ENCODE assay signal across 10 cellular contexts in genomic region chr1:3612123-3612522, GRCh38. TPM values are rescaled to one million over a fixed set of nuclear protein-coding genes. Genes with fewer than 3 reads are reported as not detected.
DNase-seq lines count a peak whose midpoint lies in the region; ATAC-seq and TF ChIP-seq lines count a peak whose summit lies in the region.
"Had no signal": no experiment of that assay in that cellular context is flagged by ENCODE, and none has a peak within 500 bp of the region (broad histone marks: within the 10 kb centered on the region; RNA-seq: fewer than 3 reads in every experiment).

No MANE protein-coding gene starts in this region.

- no TSS peak for BruUV-seq in Panc1 (replicated peaks; lab: Mats Ljungman, UMichigan)

- CTCF ChIA-PET in activated CD8-positive, alpha-beta T cell treated with anti-CD3 and anti-CD28 coated beads for 36 hours (lab: Charles Lee), result no interaction called here
- CTCF ChIA-PET in activated CD8-positive, alpha-beta T cell treated with anti-CD3 and anti-CD28 coated beads, Interleukin-2, amount 10 ng/mL, durations not matched to agents 7 days and 5 days (lab: Charles Lee), result interaction anchor here (1.0 kb wide), 1 partner anchor 47 kb away, joined by 3 read pairs; no protein-coding TSS in a partner anchor
- CTCF ChIA-PET in Panc1 (lab: Charles Lee), result no interaction called here

- DNase-seq in activated CD8-positive, alpha-beta T cell treated with anti-CD3 and anti-CD28 coated beads for 36 hours, result no peak
- DNase-seq in activated CD8-positive, alpha-beta T cell treated with anti-CD3 and anti-CD28 coated beads, Interleukin-2, amount 10 ng/mL, durations not matched to agents 7 days and 5 days, result no peak
- DNase-seq in Panc1 (ENCODE audit: low read depth, low spot score) (no peak), hepatocyte (ENCODE audit: low spot score) (no peak)
- no peak for DNase-seq in stimulated activated effector memory CD8-positive, alpha-beta T cell treated with anti-CD3 and anti-CD28 coated beads, Interleukin-12 subunit alpha, Interleukin-12 subunit beta, amount 100 ng/mL, for 72 hours (ENCODE audit: low spot score in 2 of 2)
- DNase-seq in stimulated activated CD4-positive, alpha-beta T cell treated with anti-CD3 and anti-CD28 coated beads, Interleukin-4, amount 100 ng/mL, for 4 hours, result no peak
- DNase-seq: esophagus squamous epithelium had no signal

- H4K20me1 ChIP-seq in hepatocyte (ENCODE audit: insufficient read depth, poor library complexity, severe bottlenecking), result peaks cover 5% of the 10 kb centered on the region

- in situ Hi-C loops in Panc1 (cut with HindIII; ENCODE audit: low pct_unique_long_range_greater_than_20kb, low sequenced_read_pairs), result no loop called here

- H3K9me3 Mint-ChIP-seq in activated CD8-positive, alpha-beta T cell treated with anti-CD3 and anti-CD28 coated beads for 36 hours, result no peaks in the 10 kb centered on the region
- H3K9me3 Mint-ChIP-seq in activated CD8-positive, alpha-beta T cell treated with anti-CD3 and anti-CD28 coated beads, Interleukin-2, amount 10 ng/mL, durations not matched to agents 7 days and 5 days (ENCODE audit: insufficient read depth), result no peaks in the 10 kb centered on the region
- no peaks in the 10 kb centered on the region for H3K9me3 Mint-ChIP-seq in stimulated activated effector memory CD8-positive, alpha-beta T cell treated with anti-CD3 and anti-CD28 coated beads, Interleukin-12 subunit alpha, Interleukin-12 subunit beta, amount 100 ng/mL, for 72 hours

- 83% methylated on average over 7 of the region's 7 CpGs for WGBS in hepatocyte (ENCODE audit: low lambda C conversion rate, missing lambda C conversion rate)

- H3K4me1 ChIP-seq in Panc1 (ENCODE audit: control insufficient read depth, insufficient read depth, low read length) (peaks cover 28% of the 10 kb centered on the region), hepatocyte (ENCODE audit: insufficient read depth) (peaks cover 56% of the 10 kb centered on the region)

- no peak for ATAC-seq in activated CD8-positive, alpha-beta T cell treated with anti-CD3 and anti-CD28 coated beads for 36 hours
- no peak for ATAC-seq in activated CD8-positive, alpha-beta T cell treated with anti-CD3 and anti-CD28 coated beads, Interleukin-2, amount 10 ng/mL, durations not matched to agents 7 days and 5 days
- ATAC-seq in Panc1 (no peak), GM21360 (IDR thresholded peaks at IDR 0.05; ENCODE audit: unreplicated experiment) (no peak), HG02588 (IDR thresholded peaks at IDR 0.05; ENCODE audit: unreplicated experiment) (no peak)
- no peak for ATAC-seq in stimulated activated effector memory CD8-positive, alpha-beta T cell treated with anti-CD3 and anti-CD28 coated beads, Interleukin-12 subunit alpha, Interleukin-12 subunit beta, amount 100 ng/mL, for 72 hours

- H3K27ac Mint-ChIP-seq in activated CD8-positive, alpha-beta T cell treated with anti-CD3 and anti-CD28 coated beads for 36 hours, result no peak overlapping the region
- H3K27ac Mint-ChIP-seq in activated CD8-positive, alpha-beta T cell treated with anti-CD3 and anti-CD28 coated beads, Interleukin-2, amount 10 ng/mL, durations not matched to agents 7 days and 5 days, result no peak overlapping the region
- no peak overlapping the region for H3K27ac Mint-ChIP-seq in stimulated activated effector memory CD8-positive, alpha-beta T cell treated with anti-CD3 and anti-CD28 coated beads, Interleukin-12 subunit alpha, Interleukin-12 subunit beta, amount 100 ng/mL, for 72 hours

- peak overlapping the region; percentile 98 for H3K4me2 ChIP-seq in hepatocyte

- peaks cover 11% of the 10 kb centered on the region for H3K27me3 Mint-ChIP-seq in activated CD8-positive, alpha-beta T cell treated with anti-CD3 and anti-CD28 coated beads for 36 hours
- peaks cover 27% of the 10 kb centered on the region for H3K27me3 Mint-ChIP-seq in activated CD8-positive, alpha-beta T cell treated with anti-CD3 and anti-CD28 coated beads, Interleukin-2, amount 10 ng/mL, durations not matched to agents 7 days and 5 days (ENCODE audit: low read depth)

- H3K36me3 ChIP-seq in Panc1 (ENCODE audit: control insufficient read depth, insufficient read depth, low read length), result no peaks in the 10 kb centered on the region
- no peaks in the 10 kb centered on the region for H3K36me3 ChIP-seq in hepatocyte (replicated peaks; ENCODE audit: insufficient read depth, low read depth)
- H3K36me3 ChIP-seq: esophagus squamous epithelium had no signal

- H2AFZ ChIP-seq in hepatocyte, result no peak overlapping the region

- no peak for TF ChIP-seq CTCF in activated CD8-positive, alpha-beta T cell treated with anti-CD3 and anti-CD28 coated beads for 36 hours (IDR thresholded peaks at IDR 0.05)
- TF ChIP-seq CTCF in Panc1 (IDR thresholded peaks at IDR 0.05), result no peak
- TF ChIP-seq CTCF in hepatocyte (IDR thresholded peaks at IDR 0.05; ENCODE audit: poor library complexity), result no peak

- H3K36me3 Mint-ChIP-seq in activated CD8-positive, alpha-beta T cell treated with anti-CD3 and anti-CD28 coated beads for 36 hours (ENCODE audit: low read depth), result no peaks in the 10 kb centered on the region
- no peaks in the 10 kb centered on the region for H3K36me3 Mint-ChIP-seq in activated CD8-positive, alpha-beta T cell treated with anti-CD3 and anti-CD28 coated beads, Interleukin-2, amount 10 ng/mL, durations not matched to agents 7 days and 5 days (ENCODE audit: low read depth)
- H3K36me3 Mint-ChIP-seq in stimulated activated effector memory CD8-positive, alpha-beta T cell treated with anti-CD3 and anti-CD28 coated beads, Interleukin-12 subunit alpha, Interleukin-12 subunit beta, amount 100 ng/mL, for 72 hours, result no peaks in the 10 kb centered on the region

- H3K4me3 ChIP-seq in Panc1 (ENCODE audit: low read depth in 2 of 2, low read length in 2 of 2) (peak overlapping the region; percentile 27 to 33), hepatocyte (no peak overlapping the region)

- H3K4me1 Mint-ChIP-seq in activated CD8-positive, alpha-beta T cell treated with anti-CD3 and anti-CD28 coated beads for 36 hours (ENCODE audit: low read depth), result peaks cover 4% of the 10 kb centered on the region
- H3K4me1 Mint-ChIP-seq in activated CD8-positive, alpha-beta T cell treated with anti-CD3 and anti-CD28 coated beads, Interleukin-2, amount 10 ng/mL, durations not matched to agents 7 days and 5 days (ENCODE audit: low read depth), result peaks cover 2% of the 10 kb centered on the region
- H3K4me1 Mint-ChIP-seq in stimulated activated effector memory CD8-positive, alpha-beta T cell treated with anti-CD3 and anti-CD28 coated beads, Interleukin-12 subunit alpha, Interleukin-12 subunit beta, amount 100 ng/mL, for 72 hours, result peaks cover 5% of the 10 kb centered on the region

- no peaks in the 10 kb centered on the region for H3K9me2 ChIP-seq in hepatocyte (replicated peaks; ENCODE audit: insufficient read depth)

- no peak overlapping the region for H3K27ac ChIP-seq in Panc1 (ENCODE audit: low read length)
- H3K27ac ChIP-seq in hepatocyte, result peak overlapping the region; percentile 60
- H3K27ac ChIP-seq: esophagus squamous epithelium had no signal

- peak overlapping the region; percentile 53 for H3K4me3 Mint-ChIP-seq in activated CD8-positive, alpha-beta T cell treated with anti-CD3 and anti-CD28 coated beads for 36 hours
- H3K4me3 Mint-ChIP-seq in activated CD8-positive, alpha-beta T cell treated with anti-CD3 and anti-CD28 coated beads, Interleukin-2, amount 10 ng/mL, durations not matched to agents 7 days and 5 days, result no peak overlapping the region
- peak overlapping the region; percentile 75 for H3K4me3 Mint-ChIP-seq in stimulated activated effector memory CD8-positive, alpha-beta T cell treated with anti-CD3 and anti-CD28 coated beads, Interleukin-12 subunit alpha, Interleukin-12 subunit beta, amount 100 ng/mL, for 72 hours

- peaks cover 13% of the 10 kb centered on the region for H3K79me2 ChIP-seq in hepatocyte

- H3K27me3 ChIP-seq in Panc1 (ENCODE audit: control insufficient read depth, insufficient read depth, low read length) (no peaks in the 10 kb centered on the region), hepatocyte (no peaks in the 10 kb centered on the region)

- POLR2A ChIA-PET in activated CD8-positive, alpha-beta T cell treated with anti-CD3 and anti-CD28 coated beads for 36 hours (lab: Charles Lee), result no interaction called here
- POLR2A ChIA-PET in activated CD8-positive, alpha-beta T cell treated with anti-CD3 and anti-CD28 coated beads, Interleukin-2, amount 10 ng/mL, durations not matched to agents 7 days and 5 days (lab: Charles Lee), result no interaction called here
- POLR2A ChIA-PET in Panc1 (lab: Charles Lee), result no interaction called here

- H3K9me3 ChIP-seq in Panc1 (ENCODE audit: control insufficient read depth, insufficient read depth, low read depth, low read length) (no peaks in the 10 kb centered on the region), hepatocyte (ENCODE audit: low read depth) (no peaks in the 10 kb centered on the region)
- H3K9me3 ChIP-seq: esophagus squamous epithelium had no signal

- intact Hi-C loops in activated CD8-positive, alpha-beta T cell treated with anti-CD3 and anti-CD28 coated beads for 36 hours (cut with micrococcal nuclease), result no loop called here
- intact Hi-C loops in Panc1 (cut with micrococcal nuclease; ENCODE audit: unreplicated experiment), result no loop called here

RNA-seq across cellular contexts. Expression of gene MEGF6, which starts 0.8 kb away (rescaled TPM):
- 1 to 10 TPM; 2.0 to 2.5 TPM for total RNA-seq in activated CD8-positive, alpha-beta T cell treated with anti-CD3 and anti-CD28 coated beads for 36 hours
- 1 to 10 TPM; 7.1 to 8.3 TPM for total RNA-seq in activated CD8-positive, alpha-beta T cell treated with anti-CD3 and anti-CD28 coated beads, Interleukin-2, amount 10 ng/mL, durations not matched to agents 7 days and 5 days
- total RNA-seq in Panc1 (2021; ENCODE audit: unreplicated experiment) (32.6 TPM), hepatocyte (9.6 and 11.6 TPM in 2 replicates)
- polyA plus RNA-seq in Panc1 (2012; ENCODE audit: insufficient read length), result 35.5 TPM
- 21.9 and 23.5 TPM in 2 replicates for polyA plus RNA-seq in hepatocyte

RNA-seq across cellular contexts. Expression of gene TPRG1L, which starts 12.7 kb away (rescaled TPM):
- total RNA-seq in activated CD8-positive, alpha-beta T cell treated with anti-CD3 and anti-CD28 coated beads for 36 hours, result 1 to 10 TPM; 6.1 to 6.2 TPM
- 10 to 100 TPM in 1 of 2 experiments, 1 to 10 TPM in 1; 9.9 to 10.0 TPM for total RNA-seq in activated CD8-positive, alpha-beta T cell treated with anti-CD3 and anti-CD28 coated beads, Interleukin-2, amount 10 ng/mL, durations not matched to agents 7 days and 5 days
- total RNA-seq in Panc1 (2021; ENCODE audit: unreplicated experiment) (57.5 TPM), hepatocyte (57.9 and 61.7 TPM in 2 replicates)
- 93.0 TPM for polyA plus RNA-seq in Panc1 (2012; ENCODE audit: insufficient read length)
- 53.4 and 74.1 TPM in 2 replicates for polyA plus RNA-seq in hepatocyte

RNA-seq across cellular contexts. Expression of gene WRAP73, which starts 37.8 kb away (rescaled TPM):
- total RNA-seq in activated CD8-positive, alpha-beta T cell treated with anti-CD3 and anti-CD28 coated beads for 36 hours, result 10 to 100 TPM; 34.2 to 35.4 TPM
- total RNA-seq in activated CD8-positive, alpha-beta T cell treated with anti-CD3 and anti-CD28 coated beads, Interleukin-2, amount 10 ng/mL, durations not matched to agents 7 days and 5 days, result 10 to 100 TPM; 33.1 to 36.7 TPM
- 27.1 TPM for total RNA-seq in Panc1 (2021; ENCODE audit: unreplicated experiment)
- 31.8 TPM for polyA plus RNA-seq in Panc1 (2012; ENCODE audit: insufficient read length)
- 14.3 and 14.7 TPM in 2 replicates for total RNA-seq in hepatocyte
- 23.5 and 28.8 TPM in 2 replicates for polyA plus RNA-seq in hepatocyte

RNA-seq across cellular contexts. Expression of gene TP73, which starts 40.2 kb away (rescaled TPM):
- total RNA-seq in activated CD8-positive, alpha-beta T cell treated with anti-CD3 and anti-CD28 coated beads for 36 hours, result under 1 TPM; 0.60 to 0.68 TPM
- 1 to 10 TPM; 1.3 to 1.4 TPM for total RNA-seq in activated CD8-positive, alpha-beta T cell treated with anti-CD3 and anti-CD28 coated beads, Interleukin-2, amount 10 ng/mL, durations not matched to agents 7 days and 5 days
- total RNA-seq in Panc1 (2021; ENCODE audit: unreplicated experiment) (4.7 TPM), hepatocyte (0.16 and 0.47 TPM in 2 replicates)
- polyA plus RNA-seq in Panc1 (2012; ENCODE audit: insufficient read length), result 3.2 TPM
- polyA plus RNA-seq in hepatocyte, result 0.27 and 1.4 TPM in 2 replicates
- total RNA-seq: omental fat pad had no signal
